In the genomic region with DNA sequence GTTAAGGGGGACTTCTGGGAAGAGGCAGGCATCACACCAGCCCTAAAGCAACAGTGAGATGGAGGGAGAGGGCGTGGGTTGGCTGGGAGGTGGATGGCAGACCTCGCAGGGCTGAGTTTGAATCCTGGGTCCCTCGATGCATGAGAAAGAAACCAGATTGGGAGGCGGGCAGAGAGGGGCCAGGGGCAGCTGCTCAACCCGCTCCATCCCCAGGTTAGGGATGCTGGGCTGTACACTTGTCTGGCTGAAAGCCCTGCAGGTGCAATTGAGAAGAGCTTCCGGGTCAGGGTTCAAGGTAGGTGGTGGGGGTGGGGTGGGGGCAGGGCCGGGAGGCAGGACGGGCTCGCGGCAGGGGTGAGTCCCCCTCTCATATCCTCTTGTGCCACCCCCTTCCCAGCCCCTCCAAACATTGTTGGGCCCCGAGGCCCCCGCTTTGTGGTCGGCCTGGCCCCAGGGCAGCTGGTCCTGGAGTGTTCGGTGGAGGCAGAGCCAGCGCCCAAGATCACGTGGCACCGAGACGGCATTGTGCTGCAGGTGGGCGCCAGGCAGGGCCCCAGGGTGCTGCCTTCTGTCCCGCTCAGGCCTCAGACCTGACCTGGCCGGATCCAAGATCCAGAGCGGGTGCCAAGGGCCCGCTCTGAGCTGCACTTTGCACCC, we compare ENCODE assay signal across 29 cellular contexts. TPM values are rescaled to one million over a fixed set of nuclear protein-coding genes. Genes with fewer than 3 reads are reported as not detected.
"Had no signal": no experiment of that assay in that cellular context is flagged by ENCODE, and none has a peak within 500 bp of the region (broad histone marks: within the 10 kb centered on the region; RNA-seq: fewer than 3 reads in every experiment).

No MANE protein-coding gene starts in this region.

- H3K4me3 Mint-ChIP-seq: naive thymus-derived CD4-positive, alpha-beta T cell; natural killer cell; nephron; neural progenitor cell; stimulated activated effector memory CD8-positive, alpha-beta T cell treated with anti-CD3 and anti-CD28 coated beads, Interleukin-12 subunit alpha, Interleukin-12 subunit beta, amount 100 ng/mL, for 72 hours; stimulated activated naive B cell treated with anti-CD40 and anti-IgM and Interleukin-4, amounts not matched to agents 10 μg/mL and 1 μg/mL and 100 μg/mL, for 72 hours; stimulated activated naive CD8-positive, alpha-beta T cell treated with anti-CD3 and anti-CD28 coated beads, Interleukin-15, Interleukin-2, amounts not matched to agents 100 ng/mL and 50 ng/mL, for 24 hours had no signal

- DNase-seq: naive thymus-derived CD4-positive, alpha-beta T cell; natural killer cell; nucleus accumbens; ovary; psoas muscle; stimulated activated CD4-positive, alpha-beta T cell treated with anti-CD3 and anti-CD28 coated beads, Interleukin-15, amount 100 ng/mL, for 24 hours; stimulated activated CD4-positive, alpha-beta T cell treated with anti-CD3 and anti-CD28 coated beads, Interleukin-2, amount 100 ng/mL, for 24 hours; stimulated activated CD4-positive, alpha-beta T cell treated with anti-CD3 and anti-CD28 coated beads, Interleukin-2, amount 100 ng/mL, for 48 hours; stimulated activated CD4-positive, alpha-beta T cell treated with anti-CD3 and anti-CD28 coated beads, Interleukin-4, amount 100 ng/mL, for 24 hours; stimulated activated naive B cell treated with anti-CD40 and anti-IgM and Interleukin-4, amounts not matched to agents 10 μg/mL and 1 μg/mL and 100 μg/mL, for 72 hours; stimulated activated naive CD4-positive, alpha-beta T cell treated with Interleukin-2 at 50 U/mL for 16 hours; stomach; thyroid gland; trophoblast cell had no signal

- FAIRE-seq: urothelium cell line had no signal

- H2AFZ ChIP-seq: neural progenitor cell, parathyroid adenoma had no signal

- H3K27ac Mint-ChIP-seq: naive thymus-derived CD4-positive, alpha-beta T cell; natural killer cell; nephron; progenitor cell of endocrine pancreas; stimulated activated effector memory CD8-positive, alpha-beta T cell treated with anti-CD3 and anti-CD28 coated beads, Interleukin-12 subunit alpha, Interleukin-12 subunit beta, amount 100 ng/mL, for 72 hours; stimulated activated naive B cell treated with anti-CD40 and anti-IgM and Interleukin-4, amounts not matched to agents 10 μg/mL and 1 μg/mL and 100 μg/mL, for 72 hours; stimulated activated naive CD8-positive, alpha-beta T cell treated with anti-CD3 and anti-CD28 coated beads, Interleukin-15, Interleukin-2, amounts not matched to agents 100 ng/mL and 50 ng/mL, for 24 hours had no signal

- H3K27me3 ChIP-seq: neural progenitor cell, neutrophil, ovary, thyroid gland, tibial nerve, upper lobe of left lung, vagina had no signal

- H3K4me2 ChIP-seq: neural progenitor cell had no signal

- H3K9me3 ChIP-seq: neutrophil, ovary, psoas muscle, stomach, thoracic aorta, thyroid gland, upper lobe of left lung, vagina had no signal

- H3K9ac ChIP-seq: neural progenitor cell, parathyroid adenoma had no signal

- H3K36me3 Mint-ChIP-seq: naive thymus-derived CD4-positive, alpha-beta T cell; natural killer cell; neural progenitor cell; stimulated activated effector memory CD8-positive, alpha-beta T cell treated with anti-CD3 and anti-CD28 coated beads, Interleukin-12 subunit alpha, Interleukin-12 subunit beta, amount 100 ng/mL, for 72 hours; stimulated activated naive B cell treated with anti-CD40 and anti-IgM and Interleukin-4, amounts not matched to agents 10 μg/mL and 1 μg/mL and 100 μg/mL, for 72 hours had no signal

- H3K9me3 Mint-ChIP-seq: naive thymus-derived CD4-positive, alpha-beta T cell; natural killer cell; nephron; neural progenitor cell; stimulated activated effector memory CD8-positive, alpha-beta T cell treated with anti-CD3 and anti-CD28 coated beads, Interleukin-12 subunit alpha, Interleukin-12 subunit beta, amount 100 ng/mL, for 72 hours; stimulated activated naive CD8-positive, alpha-beta T cell treated with anti-CD3 and anti-CD28 coated beads, Interleukin-15, Interleukin-2, amounts not matched to agents 100 ng/mL and 50 ng/mL, for 24 hours had no signal

- ATAC-seq: naive thymus-derived CD4-positive, alpha-beta T cell; natural killer cell; psoas muscle; right cardiac atrium; sciatic nerve; stimulated activated effector memory CD8-positive, alpha-beta T cell treated with anti-CD3 and anti-CD28 coated beads, Interleukin-12 subunit alpha, Interleukin-12 subunit beta, amount 100 ng/mL, for 72 hours; stimulated activated naive B cell treated with anti-CD40 and anti-IgM and Interleukin-4, amounts not matched to agents 10 μg/mL and 1 μg/mL and 100 μg/mL, for 72 hours had no signal

- H3K27ac ChIP-seq: neural progenitor cell, neutrophil, ovary, parathyroid adenoma, psoas muscle, skin epidermis, stomach, thoracic aorta, thyroid gland, tibial nerve, upper lobe of left lung, vagina had no signal

- H3K27me3 Mint-ChIP-seq: progenitor cell of endocrine pancreas had no signal

- H3K4me1 Mint-ChIP-seq: naive thymus-derived CD4-positive, alpha-beta T cell; natural killer cell; nephron; stimulated activated effector memory CD8-positive, alpha-beta T cell treated with anti-CD3 and anti-CD28 coated beads, Interleukin-12 subunit alpha, Interleukin-12 subunit beta, amount 100 ng/mL, for 72 hours; stimulated activated naive B cell treated with anti-CD40 and anti-IgM and Interleukin-4, amounts not matched to agents 10 μg/mL and 1 μg/mL and 100 μg/mL, for 72 hours had no signal

- H3K4me3 ChIP-seq: neural progenitor cell, ovary, psoas muscle, skin epidermis, stomach, thoracic aorta, thyroid gland, tibial nerve, upper lobe of left lung, vagina had no signal

- H3K4me1 ChIP-seq: parathyroid adenoma, psoas muscle, stomach, thyroid gland, tibial nerve, upper lobe of left lung, vagina had no signal

- H3K36me3 ChIP-seq: neural progenitor cell, neutrophil, ovary, thoracic aorta, thyroid gland, tibial nerve, upper lobe of left lung, vagina had no signal

- H3K79me2 ChIP-seq: parathyroid adenoma had no signal

RNA-seq across cellular contexts. Expression of a gene that starts 49.8 kb away (rescaled TPM):
- polyA plus RNA-seq: naive thymus-derived CD4-positive, alpha-beta T cell had no signal
